ENCODE assay signal across 8 cellular contexts in genomic region chr17:18362509-18363020, GRCh38. TPM values are rescaled to one million over a fixed set of nuclear protein-coding genes. Genes with fewer than 3 reads are reported as not detected.
DNase-seq lines count a peak whose midpoint lies in the region; ATAC-seq and TF ChIP-seq lines count a peak whose summit lies in the region.

No MANE protein-coding gene starts in this region.

- H3F3A ChIP-seq in OCI-LY1 (ENCODE audit: insufficient read depth, low read length) = no peaks in the 10 kb centered on the region

- H3K9ac ChIP-seq in OCI-LY1 (ENCODE audit: low read length) (peak overlapping the region; percentile 80), skeletal muscle satellite cell (ENCODE audit: low read depth, low read length) (peak overlapping the region; percentile 76)

- H3K27ac ChIP-seq in OCI-LY1 (ENCODE audit: low read depth, low read length, poor library complexity, severe bottlenecking) (peak overlapping the region; percentile 31), caudate nucleus (ENCODE audit: low read depth, low read length) (peak overlapping the region; percentile 76)

- H4K20me1 ChIP-seq in OCI-LY1 (ENCODE audit: insufficient read depth, low read length) = no peaks in the 10 kb centered on the region

- peaks cover 16% of the 10 kb centered on the region for H3K79me2 ChIP-seq in OCI-LY1 (ENCODE audit: insufficient read depth, low read length)

- H3K4me2 ChIP-seq in OCI-LY1 (ENCODE audit: low read length) = peak overlapping the region; percentile 97
- peak overlapping the region; percentile 81 for H3K4me2 ChIP-seq in skeletal muscle satellite cell (ENCODE audit: low read length)

- ATAC-seq in Right ventricle myocardium inferior (peak; percentile 43), HG03442 (IDR thresholded peaks at IDR 0.05; ENCODE audit: unreplicated experiment) (no peak)

- DNase-seq in Right ventricle myocardium inferior (ENCODE audit: missing footprints) (peak; percentile 85), cardiac septum (ENCODE audit: low spot score) (no peak), caudate nucleus (lab: John Stamatoyannopoulos, UW) (peak in 60 of 61 donors; percentile 20 to 91 (median 76)), iris pigment epithelial cell (ENCODE audit: low read depth) (peak; percentile 24)
- no peak for DNase-seq in NK-92 treated with Interleukin-12 subunit alpha and Interleukin-12 subunit beta, amount 100 ng/mL, for 24 hours (lab: John Stamatoyannopoulos, UW)

- intact Hi-C loops in Right ventricle myocardium inferior (cut with DNase I) (no loop called here), cardiac septum (cut with DNase I) (loop anchor here (5.0 kb wide), 1 partner anchor 45 kb away; the partner anchor contains the start of gene SMCR8)

- no peak overlapping the region for H2AFZ ChIP-seq in OCI-LY1 (ENCODE audit: low read length)

- no peaks in the 10 kb centered on the region for H3K9me2 ChIP-seq in OCI-LY1 (ENCODE audit: low read depth, low read length)

- TF ChIP-seq CTCF in OCI-LY1 (IDR thresholded peaks at IDR 0.05; ENCODE audit: low read length) = no peak

- H3K36me3 ChIP-seq in OCI-LY1 (ENCODE audit: insufficient read depth, low read length) (peaks cover 21% of the 10 kb centered on the region; the same call in 1 of the 2 replicates), skeletal muscle satellite cell (ENCODE audit: insufficient read depth, low read length) (no peaks in the 10 kb centered on the region)

- no peaks in the 10 kb centered on the region for H3K9me3 ChIP-seq in OCI-LY1 (ENCODE audit: low read length)
- H3K9me3 ChIP-seq in skeletal muscle satellite cell (replicated peaks; ENCODE audit: low read length) = no peaks in the 10 kb centered on the region

- H3K4me1 ChIP-seq in OCI-LY1 (ENCODE audit: insufficient read depth, low read length, severe bottlenecking) = peaks cover 11% of the 10 kb centered on the region
- H3K4me1 ChIP-seq in skeletal muscle satellite cell (ENCODE audit: control insufficient read depth, insufficient read depth, low read length) = peaks cover 6% of the 10 kb centered on the region

- H3K4me3 ChIP-seq in OCI-LY1 (ENCODE audit: low read depth, low read length, poor library complexity, severe bottlenecking) (peak overlapping the region; percentile 71), skeletal muscle satellite cell (ENCODE audit: low read length) (peak overlapping the region; percentile 87)

- H3K27me3 ChIP-seq in OCI-LY1 (ENCODE audit: insufficient read depth, low read length) (no peaks in the 10 kb centered on the region), skeletal muscle satellite cell (ENCODE audit: control insufficient read depth, insufficient read depth, low read length) (no peaks in the 10 kb centered on the region)

RNA-seq across cellular contexts. Expression of gene SHMT1, which starts 0.8 kb away (rescaled TPM):
- total RNA-seq in Right ventricle myocardium inferior (9.9 TPM), cardiac septum (2.3 TPM)
- 8.3 and 17.2 TPM in 2 replicates for total RNA-seq in skeletal muscle satellite cell (2012; rRNA removed)

RNA-seq across cellular contexts. Expression of gene EVPLL, which starts 15.0 kb away (rescaled TPM):
- total RNA-seq in Right ventricle myocardium inferior (not detected), cardiac septum (not detected)
- total RNA-seq in skeletal muscle satellite cell (2012; rRNA removed) = not detected in 2 replicates

RNA-seq across cellular contexts. Expression of gene SMCR8, which starts 47.5 kb away (rescaled TPM):
- total RNA-seq in Right ventricle myocardium inferior (11.8 TPM), cardiac septum (9.9 TPM)
- total RNA-seq in skeletal muscle satellite cell (2012; rRNA removed) = 13.3 and 14.7 TPM in 2 replicates

RNA-seq across cellular contexts. Expression of gene TOP3A, which starts 47.8 kb away (rescaled TPM):
- 10.4 TPM for total RNA-seq in Right ventricle myocardium inferior
- 14.1 TPM for total RNA-seq in cardiac septum
- 36.2 and 45.7 TPM in 2 replicates for total RNA-seq in skeletal muscle satellite cell (2012; rRNA removed)

Comparison
In these comparisons a context has a peak if more than half of its experiments do, and no peak if none do; other contexts are left out.
1. DNase-seq: peak in Right ventricle myocardium inferior (single experiment), caudate nucleus (60 of 61) and iris pigment epithelial cell (single experiment); none in cardiac septum (single experiment) and NK-92 treated with Interleukin-12 subunit alpha and Interleukin-12 subunit beta, amount 100 ng/mL, for 24 hours (single experiment).